In the genomic region with DNA sequence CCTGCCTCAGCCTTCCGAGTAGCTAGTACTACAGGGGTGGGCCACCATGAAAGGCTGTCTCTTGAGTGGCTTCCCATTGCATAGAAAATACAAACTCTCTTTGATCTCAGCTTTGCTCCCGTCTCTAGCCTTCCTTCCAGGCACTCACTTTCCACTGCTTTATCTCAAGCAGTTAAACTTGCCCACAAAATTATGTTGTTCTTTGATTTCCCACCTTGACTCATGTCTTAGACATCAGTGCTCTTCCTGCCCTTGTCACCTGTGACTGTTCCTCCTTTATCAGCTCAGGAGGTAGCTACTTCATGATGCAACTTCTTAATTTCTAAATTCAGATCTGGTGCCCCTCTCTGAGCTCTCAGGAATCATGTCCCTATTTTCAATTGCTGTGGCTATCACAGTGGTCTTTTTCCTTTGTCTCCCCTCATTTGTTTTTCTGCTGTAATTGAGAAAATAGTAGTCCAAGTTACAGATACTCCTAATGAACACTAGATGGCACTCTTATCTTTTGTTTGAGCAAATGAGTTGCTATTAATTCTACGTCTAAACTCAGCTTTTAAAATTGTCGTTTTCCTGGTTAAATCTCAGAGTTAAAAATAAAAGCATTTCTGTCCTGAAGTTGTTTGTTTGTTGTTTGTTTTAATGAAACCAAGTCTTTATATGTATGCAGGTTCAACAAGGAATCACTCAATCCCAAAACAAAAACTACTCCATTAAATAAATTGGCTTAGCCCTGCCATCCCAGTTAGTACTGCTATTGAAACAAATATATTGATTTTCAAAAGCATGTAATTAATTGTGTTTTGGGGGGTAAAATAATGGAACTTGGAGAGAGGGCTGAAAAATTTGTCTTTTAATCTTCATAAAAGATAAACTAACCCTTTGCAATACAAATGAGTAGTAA, we compare ENCODE assay signal across 9 cellular contexts. TPM values are rescaled to one million over a fixed set of nuclear protein-coding genes. Genes with fewer than 3 reads are reported as not detected.
DNase-seq lines count a peak whose midpoint lies in the region; ATAC-seq and TF ChIP-seq lines count a peak whose summit lies in the region.
"Had no signal": no experiment of that assay in that cellular context is flagged by ENCODE, and none has a peak within 500 bp of the region (broad histone marks: within the 10 kb centered on the region; RNA-seq: fewer than 3 reads in every experiment).

No MANE protein-coding gene starts in this region.

- no peak overlapping the region for H3K9ac ChIP-seq in Loucy (ENCODE audit: low read depth, low read length, poor library complexity, severe bottlenecking)

- H3K4me1 ChIP-seq in Loucy (ENCODE audit: insufficient read depth, low read length, poor library complexity, severe bottlenecking) (no peaks in the 10 kb centered on the region), foreskin keratinocyte (peaks cover 12% of the 10 kb centered on the region), sigmoid colon (no peaks in the 10 kb centered on the region)

- H3K79me2 ChIP-seq in Loucy (ENCODE audit: insufficient read depth, low read length): no peaks in the 10 kb centered on the region

- CTCF ChIA-PET in activated CD8-positive, alpha-beta T cell treated with anti-CD3 and anti-CD28 coated beads for 36 hours (lab: Charles Lee): interaction anchor here (0.6 to 6.5 kb wide), 34 partner anchors 8 to 1509 kb away, joined by 3 to 66 read pairs (median 4); partner anchors contain the start of gene ESCO1
- CTCF ChIA-PET in activated CD8-positive, alpha-beta T cell treated with anti-CD3 and anti-CD28 coated beads, Interleukin-2, amount 10 ng/mL, durations not matched to agents 7 days and 5 days (lab: Charles Lee): interaction anchor here (0.7 to 3.2 kb wide), 15 partner anchors 9 to 760 kb away, joined by 3 to 18 read pairs (median 6); no protein-coding TSS in a partner anchor

- H3K4me3 ChIP-seq in Loucy (ENCODE audit: low read length, poor library complexity, severe bottlenecking): peak overlapping the region; percentile 26
- no peak overlapping the region for H3K4me3 ChIP-seq in sigmoid colon

- POLR2A ChIA-PET in activated CD8-positive, alpha-beta T cell treated with anti-CD3 and anti-CD28 coated beads for 36 hours (lab: Charles Lee): interaction anchor here (0.7 kb wide), 1 partner anchor 19 kb away, joined by 3 read pairs; no protein-coding TSS in a partner anchor
- POLR2A ChIA-PET in activated CD8-positive, alpha-beta T cell treated with anti-CD3 and anti-CD28 coated beads, Interleukin-2, amount 10 ng/mL, durations not matched to agents 7 days and 5 days (lab: Charles Lee): no interaction called here

- H3K4me3 Mint-ChIP-seq in activated CD8-positive, alpha-beta T cell treated with anti-CD3 and anti-CD28 coated beads for 36 hours: no peak overlapping the region
- no peak overlapping the region for H3K4me3 Mint-ChIP-seq in activated CD8-positive, alpha-beta T cell treated with anti-CD3 and anti-CD28 coated beads, Interleukin-2, amount 10 ng/mL, durations not matched to agents 7 days and 5 days
- H3K4me3 Mint-ChIP-seq: stimulated activated naive CD8-positive, alpha-beta T cell treated with anti-CD3 and anti-CD28 coated beads, Interleukin-15, Interleukin-2, amounts not matched to agents 100 ng/mL and 50 ng/mL, for 24 hours had no signal

- H3K27me3 Mint-ChIP-seq in activated CD8-positive, alpha-beta T cell treated with anti-CD3 and anti-CD28 coated beads for 36 hours: peaks cover 17% of the 10 kb centered on the region
- H3K27me3 Mint-ChIP-seq in activated CD8-positive, alpha-beta T cell treated with anti-CD3 and anti-CD28 coated beads, Interleukin-2, amount 10 ng/mL, durations not matched to agents 7 days and 5 days (ENCODE audit: low read depth): peaks cover 7% of the 10 kb centered on the region

- no peaks in the 10 kb centered on the region for H3K9me2 ChIP-seq in Loucy (replicated peaks; ENCODE audit: low read depth, low read length)

- peak overlapping the region; percentile 36 for H3K4me2 ChIP-seq in Loucy (ENCODE audit: low read depth, low read length, poor library complexity, severe bottlenecking)

- H3F3A ChIP-seq in Loucy (ENCODE audit: low read depth): no peaks in the 10 kb centered on the region

- H3K9me3 Mint-ChIP-seq in activated CD8-positive, alpha-beta T cell treated with anti-CD3 and anti-CD28 coated beads for 36 hours: no peaks in the 10 kb centered on the region
- no peaks in the 10 kb centered on the region for H3K9me3 Mint-ChIP-seq in activated CD8-positive, alpha-beta T cell treated with anti-CD3 and anti-CD28 coated beads, Interleukin-2, amount 10 ng/mL, durations not matched to agents 7 days and 5 days (ENCODE audit: insufficient read depth)
- H3K9me3 Mint-ChIP-seq: stimulated activated naive CD8-positive, alpha-beta T cell treated with anti-CD3 and anti-CD28 coated beads, Interleukin-15, Interleukin-2, amounts not matched to agents 100 ng/mL and 50 ng/mL, for 24 hours had no signal

- no peaks in the 10 kb centered on the region for H3K9me3 ChIP-seq in Loucy (ENCODE audit: insufficient read depth, low read depth, low read length)
- no peaks in the 10 kb centered on the region for H3K9me3 ChIP-seq in sigmoid colon

- no peaks in the 10 kb centered on the region for H3K27me3 ChIP-seq in Loucy (ENCODE audit: insufficient read depth, low read length, poor library complexity, severe bottlenecking)
- H3K27me3 ChIP-seq in foreskin keratinocyte: peaks cover 34% of the 10 kb centered on the region
- peaks cover 0 to 1% (median 0%) of the 10 kb centered on the region in 3 donors for H3K27me3 ChIP-seq in sigmoid colon

- H3K36me3 ChIP-seq in Loucy (ENCODE audit: insufficient read depth, low read length) (no peaks in the 10 kb centered on the region), sigmoid colon (no peaks in the 10 kb centered on the region)

- no peak for TF ChIP-seq POLR2A in sigmoid colon (IDR thresholded peaks at IDR 0.05)

- peak; percentile 81 for TF ChIP-seq CTCF in activated CD8-positive, alpha-beta T cell treated with anti-CD3 and anti-CD28 coated beads for 36 hours (IDR thresholded peaks at IDR 0.05)
- TF ChIP-seq CTCF in Loucy (conservative IDR thresholded peaks at IDR 0.05; ENCODE audit: low read length): peak; percentile 90
- peak; percentile 90 for TF ChIP-seq CTCF in foreskin keratinocyte (conservative IDR thresholded peaks at IDR 0.05)
- peak; percentile 42 to 76 (median 50) for TF ChIP-seq CTCF in sigmoid colon (IDR thresholded peaks at IDR 0.05)

- H3K36me3 Mint-ChIP-seq in activated CD8-positive, alpha-beta T cell treated with anti-CD3 and anti-CD28 coated beads for 36 hours (ENCODE audit: low read depth): no peaks in the 10 kb centered on the region
- H3K36me3 Mint-ChIP-seq in activated CD8-positive, alpha-beta T cell treated with anti-CD3 and anti-CD28 coated beads, Interleukin-2, amount 10 ng/mL, durations not matched to agents 7 days and 5 days (ENCODE audit: low read depth): no peaks in the 10 kb centered on the region

- intact Hi-C loops in activated CD8-positive, alpha-beta T cell treated with anti-CD3 and anti-CD28 coated beads for 36 hours (cut with micrococcal nuclease): loop anchor here (2.0 to 10.0 kb wide), 2 partner anchors 290 to 762 kb away; no protein-coding TSS in a partner anchor
- intact Hi-C loops in sigmoid colon (cut with DNase I): loop anchor here (2.0 to 5.0 kb wide), 3 partner anchors 250 to 762 kb away; partner anchors contain the start of gene ESCO1

- TF ChIP-seq EP300 in sigmoid colon (IDR thresholded peaks at IDR 0.05): no peak

- H3K27ac Mint-ChIP-seq in activated CD8-positive, alpha-beta T cell treated with anti-CD3 and anti-CD28 coated beads for 36 hours: no peak overlapping the region
- no peak overlapping the region for H3K27ac Mint-ChIP-seq in activated CD8-positive, alpha-beta T cell treated with anti-CD3 and anti-CD28 coated beads, Interleukin-2, amount 10 ng/mL, durations not matched to agents 7 days and 5 days
- H3K27ac Mint-ChIP-seq: stimulated activated naive CD8-positive, alpha-beta T cell treated with anti-CD3 and anti-CD28 coated beads, Interleukin-15, Interleukin-2, amounts not matched to agents 100 ng/mL and 50 ng/mL, for 24 hours had no signal

- H4K20me1 ChIP-seq in Loucy (ENCODE audit: insufficient read depth, low read length, poor library complexity, severe bottlenecking): no peaks in the 10 kb centered on the region

- no peak for DNase-seq in activated CD8-positive, alpha-beta T cell treated with anti-CD3 and anti-CD28 coated beads for 36 hours
- no peak for DNase-seq in activated CD8-positive, alpha-beta T cell treated with anti-CD3 and anti-CD28 coated beads, Interleukin-2, amount 10 ng/mL, durations not matched to agents 7 days and 5 days
- DNase-seq in foreskin keratinocyte (peak; percentile 51 to 75), sigmoid colon (no peak), germinal center (ENCODE audit: low spot score) (no peak)

- H3K27ac ChIP-seq in foreskin keratinocyte (no peak overlapping the region), sigmoid colon (no peak overlapping the region)

- 20 to 21% methylated on average over 4 of the region's 4 CpGs for WGBS in sigmoid colon, 2 donors

- peak overlapping the region; percentile 58 for H2AFZ ChIP-seq in Loucy (ENCODE audit: low read length)

- ATAC-seq in activated CD8-positive, alpha-beta T cell treated with anti-CD3 and anti-CD28 coated beads for 36 hours: no peak
- ATAC-seq in activated CD8-positive, alpha-beta T cell treated with anti-CD3 and anti-CD28 coated beads, Interleukin-2, amount 10 ng/mL, durations not matched to agents 7 days and 5 days: no peak
- ATAC-seq in SK-N-SH treated with all-trans-retinoic acid at 6 μM for 48 hours (peak; percentile 44; the same call in 2 of the 3 replicates), foreskin keratinocyte (peak; percentile 84), HG03460 (IDR thresholded peaks at IDR 0.05; ENCODE audit: unreplicated experiment) (no peak)

- H3K4me1 Mint-ChIP-seq in activated CD8-positive, alpha-beta T cell treated with anti-CD3 and anti-CD28 coated beads for 36 hours (ENCODE audit: low read depth): no peaks in the 10 kb centered on the region
- H3K4me1 Mint-ChIP-seq in activated CD8-positive, alpha-beta T cell treated with anti-CD3 and anti-CD28 coated beads, Interleukin-2, amount 10 ng/mL, durations not matched to agents 7 days and 5 days (ENCODE audit: low read depth): no peaks in the 10 kb centered on the region

TF ChIP-seq in SK-N-SH treated with all-trans-retinoic acid at 6 μM for 48 hours, 23 proteins besides CTCF, POLR2A, EP300 and RAD21 (continues in another document):
- TF ChIP-seq CSDC2 (CRISPR knock-in tag; IDR thresholded peaks at IDR 0.05) (no peak), ISL1 (CRISPR knock-in tag; IDR thresholded peaks at IDR 0.05) (no peak), ZFP30 (CRISPR knock-in tag; IDR thresholded peaks at IDR 0.05) (no peak), ESRRG (CRISPR knock-in tag; IDR thresholded peaks at IDR 0.05) (no peak), PPARA (CRISPR knock-in tag; IDR thresholded peaks at IDR 0.05; ENCODE audit: borderline replicate concordance) (no peak), SNAI2 (CRISPR knock-in tag; IDR thresholded peaks at IDR 0.05) (no peak)

RNA-seq across cellular contexts. Expression of gene GREB1L, which starts 46.9 kb away (rescaled TPM):
- not detected for total RNA-seq in activated CD8-positive, alpha-beta T cell treated with anti-CD3 and anti-CD28 coated beads for 36 hours
- not detected for total RNA-seq in activated CD8-positive, alpha-beta T cell treated with anti-CD3 and anti-CD28 coated beads, Interleukin-2, amount 10 ng/mL, durations not matched to agents 7 days and 5 days
- total RNA-seq in foreskin keratinocyte (2.7 and 5.3 TPM in 2 replicates), sigmoid colon (10 to 100 TPM in 1 of 4 donors, 1 to 10 TPM in 3; 2.1 to 12.1 (median 5.7) TPM)
- polyA plus RNA-seq in foreskin keratinocyte (0.63 and 1.2 TPM in 2 replicates), sigmoid colon (under 1 TPM in 1 of 3 donors, not detected in 2; 0.23 TPM)

Comparison
In these comparisons a context has a peak if more than half of its experiments do, and no peak if none do; other contexts are left out.
1. ATAC-seq: peak in SK-N-SH treated with all-trans-retinoic acid at 6 μM for 48 hours (single experiment) and foreskin keratinocyte (single experiment); none in activated CD8-positive, alpha-beta T cell treated with anti-CD3 and anti-CD28 coated beads for 36 hours (single experiment), activated CD8-positive, alpha-beta T cell treated with anti-CD3 and anti-CD28 coated beads, Interleukin-2, amount 10 ng/mL, durations not matched to agents 7 days and 5 days (single experiment) and HG03460 (single experiment).
2. DNase-seq: peak in foreskin keratinocyte (2 of 2); none in activated CD8-positive, alpha-beta T cell treated with anti-CD3 and anti-CD28 coated beads for 36 hours (single experiment), activated CD8-positive, alpha-beta T cell treated with anti-CD3 and anti-CD28 coated beads, Interleukin-2, amount 10 ng/mL, durations not matched to agents 7 days and 5 days (single experiment), sigmoid colon (single experiment) and germinal center (single experiment).
3. Peak in every context shown above with its lines, with median percentiles within 50 percentile points of each other: CTCF ChIP-seq.